8 cellular contexts compared by ENCODE assay signal in the genomic region with DNA sequence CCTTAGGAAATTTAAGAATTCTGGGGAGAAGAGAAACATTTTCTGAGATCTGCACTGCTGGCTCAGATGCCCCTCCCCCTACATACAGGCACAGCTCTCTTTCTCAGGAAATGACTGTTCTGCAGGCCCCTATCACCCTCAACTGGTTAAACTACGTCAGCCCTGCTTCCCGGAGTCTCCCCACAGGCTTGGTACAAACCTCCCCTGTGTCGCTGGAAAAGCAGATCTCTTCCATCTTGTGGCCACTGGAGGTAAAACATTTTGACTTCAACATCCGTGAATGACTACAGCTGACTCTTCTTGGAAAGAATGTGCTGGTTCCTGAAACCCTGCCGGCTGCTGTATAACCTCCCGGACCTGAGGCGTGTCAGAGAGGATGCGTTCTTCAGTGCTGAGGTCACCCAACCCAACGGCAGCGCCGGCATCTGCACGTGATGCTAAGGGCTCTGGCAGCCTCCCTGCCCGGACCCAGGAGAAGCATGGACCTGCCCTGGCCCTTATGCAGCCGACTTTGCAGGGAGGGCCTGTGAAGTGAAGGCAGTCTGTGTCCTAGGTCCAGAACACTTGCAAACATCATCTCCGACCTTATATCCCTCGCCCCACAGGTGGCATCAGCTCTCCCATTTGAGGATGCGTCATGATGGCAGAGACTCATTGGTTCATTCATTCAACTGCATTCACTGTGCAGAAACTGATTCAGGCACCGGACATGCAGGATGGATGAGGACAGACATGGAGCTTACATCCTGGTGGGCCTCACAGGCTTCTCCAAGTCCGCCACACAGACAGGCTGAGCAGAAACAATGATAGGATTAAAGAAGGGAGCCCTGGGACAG.
DNase-seq lines count a peak whose midpoint lies in the region; ATAC-seq and TF ChIP-seq lines count a peak whose summit lies in the region.

No MANE protein-coding gene starts in this region.

- DNase-seq in Calu3 (peak; percentile 84), Karpas-422 (peak; percentile 90), SJCRH30 (peak; percentile 93 to 95), germinal center (ENCODE audit: low spot score) (peak; percentile 77), nucleus accumbens (lab: John Stamatoyannopoulos, UW) (peak in 44 of 56 donors; percentile 11 to 74 (median 40))
- peak; percentile 74 for DNase-seq in activated naive CD4-positive, alpha-beta T cell treated with anti-CD3 and anti-CD28 coated beads, Interleukin-2, amount 50 U/mL, for 16 hours

- CTCF ChIA-PET in Calu3 (lab: Charles Lee) = interaction anchor here (0.5 to 3.5 kb wide), 13 partner anchors 10 to 407 kb away, joined by 3 to 81 read pairs (median 4); a partner anchor contains a TSS

- intact Hi-C loops in Calu3 (cut with micrococcal nuclease; ENCODE audit: unreplicated experiment) = loop anchor here (1.0 to 5.0 kb wide), 3 partner anchors 81 to 266 kb away; a partner anchor contains a TSS

- H3K9me2 ChIP-seq in Karpas-422 (replicated peaks; ENCODE audit: insufficient read depth, low read length) = no peaks in the 10 kb centered on the region

- peak overlapping the region; percentile 2; the same call in 1 of the 2 replicates for H2AFZ ChIP-seq in Karpas-422 (ENCODE audit: low read length)

- H3K36me3 ChIP-seq in Karpas-422 (ENCODE audit: insufficient read depth, low read length) (peaks cover 59% of the 10 kb centered on the region), SJCRH30 (no peaks in the 10 kb centered on the region)

- H3K36me3 Mint-ChIP-seq in Calu3 (ENCODE audit: insufficient read depth, unreplicated experiment) = peaks cover 7% of the 10 kb centered on the region

- H3K9me3 Mint-ChIP-seq in Calu3 (ENCODE audit: low read depth, unreplicated experiment) = no peaks in the 10 kb centered on the region

- H3K27me3 ChIP-seq in Karpas-422 (ENCODE audit: low read length) (no peaks in the 10 kb centered on the region), SJCRH30 (no peaks in the 10 kb centered on the region)

- H4K20me1 ChIP-seq in Karpas-422 (ENCODE audit: insufficient read depth, low read depth, low read length) = no peaks in the 10 kb centered on the region

- H3K27me3 Mint-ChIP-seq in Calu3 (ENCODE audit: unreplicated experiment) = no peaks in the 10 kb centered on the region

- peaks cover 22% of the 10 kb centered on the region for H3K79me2 ChIP-seq in Karpas-422 (ENCODE audit: low read length)

- H3K4me1 Mint-ChIP-seq in Calu3 (ENCODE audit: low read depth, unreplicated experiment) = peaks cover 34% of the 10 kb centered on the region

- peak overlapping the region; percentile 46 for H3K4me3 Mint-ChIP-seq in Calu3 (ENCODE audit: low read depth, unreplicated experiment)

- H3K4me2 ChIP-seq in Karpas-422 (ENCODE audit: low read depth, low read length, poor library complexity, severe bottlenecking) = peak overlapping the region; percentile 60

- peak overlapping the region; percentile 50 for H3K9ac ChIP-seq in Karpas-422 (ENCODE audit: low read length)

- H3K9me3 ChIP-seq in Karpas-422 (ENCODE audit: low read length) = no peaks in the 10 kb centered on the region
- H3K9me3 ChIP-seq in SJCRH30 (replicated peaks) = no peaks in the 10 kb centered on the region

- no TSS peak for BruUV-seq in Calu3 (replicated peaks; lab: Mats Ljungman, UMichigan)

- peak overlapping the region; percentile 95 for H3K27ac Mint-ChIP-seq in Calu3 (ENCODE audit: unreplicated experiment)

- peak overlapping the region; percentile 97 for H3K27ac ChIP-seq in Karpas-422 (ENCODE audit: low read length)
- H3K27ac ChIP-seq in SJCRH30 = peak overlapping the region; percentile 56
- peak overlapping the region; percentile 53 for H3K27ac ChIP-seq in temporal lobe (ENCODE audit: low read depth, low read length)

- ATAC-seq in GM21576 (IDR thresholded peaks at IDR 0.05; ENCODE audit: unreplicated experiment) = peak; percentile 53

- H3K4me3 ChIP-seq in Karpas-422 (ENCODE audit: low read length) (peak overlapping the region; percentile 23; the same call in 1 of the 2 replicates), SJCRH30 (no peak overlapping the region)

- H3K4me1 ChIP-seq in Karpas-422 (ENCODE audit: low read length) (peaks cover 100% of the 10 kb centered on the region), SJCRH30 (peaks cover 11% of the 10 kb centered on the region; the same call in 1 of the 2 replicates)

- peak; percentile 53 for TF ChIP-seq CTCF in Calu3 (IDR thresholded peaks at IDR 0.05; ENCODE audit: unreplicated experiment)

Comparison
In these comparisons a context has a peak if more than half of its experiments do, and no peak if none do; other contexts are left out.
1. DNase-seq: peak in every context shown above with its lines; median percentile 94 in SJCRH30; 90 in Karpas-422; 84 in Calu3; 77 in germinal center; 74 in activated naive CD4-positive, alpha-beta T cell treated with anti-CD3 and anti-CD28 coated beads, Interleukin-2, amount 50 U/mL, for 16 hours; 40 in nucleus accumbens.